8 cellular contexts compared by ENCODE assay signal in the genomic region with DNA sequence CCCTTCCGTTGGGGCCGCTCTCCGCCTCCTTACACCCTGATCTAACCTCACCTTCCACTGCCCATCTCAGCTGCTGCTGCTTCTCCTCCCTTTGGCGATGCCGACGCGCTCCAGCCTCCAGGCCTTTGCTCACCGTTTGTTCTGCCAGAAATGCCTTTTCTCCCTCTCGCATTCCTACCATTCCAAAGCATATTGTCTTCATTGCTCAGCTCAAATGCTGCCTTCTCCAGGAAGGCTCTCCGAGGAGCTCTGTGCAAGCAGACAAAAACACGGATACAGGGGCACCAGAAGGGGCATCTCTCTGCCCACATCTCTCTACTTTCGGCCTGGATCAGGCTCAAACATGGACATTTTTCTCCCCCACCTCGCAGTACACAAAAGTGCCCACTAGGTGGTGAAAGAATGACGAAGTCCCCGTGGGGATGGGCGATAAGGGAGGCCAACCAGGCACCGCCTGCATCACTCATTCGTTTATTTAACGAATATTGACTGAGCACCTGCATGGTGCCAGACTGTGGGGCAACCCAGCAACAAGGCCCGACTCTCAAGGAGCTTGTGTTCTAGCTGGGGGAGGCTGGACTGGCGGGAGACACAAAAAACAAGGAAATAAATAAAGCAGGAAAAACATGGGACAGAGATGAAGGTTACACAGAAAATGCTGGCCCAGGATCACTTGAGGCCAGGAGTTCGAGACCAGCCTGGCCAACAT. TPM values are rescaled to one million over a fixed set of nuclear protein-coding genes. Genes with fewer than 3 reads are reported as not detected.
DNase-seq lines count a peak whose midpoint lies in the region; ATAC-seq and TF ChIP-seq lines count a peak whose summit lies in the region.

No MANE protein-coding gene starts in this region.

- H2AFZ ChIP-seq in GM23338: no peak overlapping the region

- H3K9ac ChIP-seq in colonic mucosa (ENCODE audit: low read depth in 2 of 2, low read length in 2 of 2) (no peak overlapping the region), liver (ENCODE audit: low read depth in 1 of 2, low read length in 2 of 2) (no peak overlapping the region)

- peaks cover 34% of the 10 kb centered on the region for H3K4me1 Mint-ChIP-seq in GM23338
- H3K4me1 Mint-ChIP-seq in activated CD4-positive, alpha-beta T cell treated with anti-CD3 and anti-CD28 coated beads for 36 hours: peaks cover 28% of the 10 kb centered on the region

- ATAC-seq in GM23338: peak; percentile 70
- ATAC-seq in activated CD4-positive, alpha-beta T cell treated with anti-CD3 and anti-CD28 coated beads for 36 hours: peak; percentile 72

- no peaks in the 10 kb centered on the region for H3K36me3 ChIP-seq in BE2C
- H3K36me3 ChIP-seq in GM23338 (ENCODE audit: insufficient read depth): no peaks in the 10 kb centered on the region
- H3K36me3 ChIP-seq in colonic mucosa: no peaks in the 10 kb centered on the region
- H3K36me3 ChIP-seq in liver (ENCODE audit: control insufficient read depth in 4 of 4, insufficient read depth in 3 of 4, low read depth in 1 of 4, low read length in 3 of 4): no peaks in the 10 kb centered on the region

- H3K27me3 ChIP-seq in BE2C (no peaks in the 10 kb centered on the region), GM23338 (ENCODE audit: insufficient read depth) (no peaks in the 10 kb centered on the region), colonic mucosa (no peaks in the 10 kb centered on the region), liver (ENCODE audit: control insufficient read depth in 4 of 4, insufficient read depth in 4 of 4, low read length in 3 of 4) (no peaks in the 10 kb centered on the region)

- POLR2A ChIA-PET in activated CD4-positive, alpha-beta T cell treated with anti-CD3 and anti-CD28 coated beads for 36 hours (lab: Charles Lee): no interaction called here

- TF ChIP-seq RAD21 in liver (IDR thresholded peaks at IDR 0.05): peak; percentile 95

- CTCF ChIA-PET in activated CD4-positive, alpha-beta T cell treated with anti-CD3 and anti-CD28 coated beads for 36 hours (lab: Charles Lee): interaction anchor here (0.6 to 2.1 kb wide), 12 partner anchors 8 to 1120 kb away, joined by 3 to 8 read pairs (median 4); partner anchors contain the start of gene POLR1E

- H3K4me3 ChIP-seq in BE2C (ENCODE audit: low read depth, low read length): no peak overlapping the region
- H3K4me3 ChIP-seq in GM23338: peak overlapping the region; percentile 25; the same call in 1 of the 2 replicates
- H3K4me3 ChIP-seq in colonic mucosa: no peak overlapping the region
- H3K4me3 ChIP-seq in liver (ENCODE audit: low read depth in 1 of 3, low read length in 3 of 3): no peak overlapping the region

- no peaks in the 10 kb centered on the region; the same call in 1 of the 2 replicates for H3K4me1 ChIP-seq in BE2C
- H3K4me1 ChIP-seq in GM23338 (ENCODE audit: insufficient read depth): peaks cover 20% of the 10 kb centered on the region
- H3K4me1 ChIP-seq in colonic mucosa: no peaks in the 10 kb centered on the region
- peaks cover 18 to 42% (median 33%) of the 10 kb centered on the region in 4 donors for H3K4me1 ChIP-seq in liver (ENCODE audit: control insufficient read depth in 4 of 4, insufficient read depth in 4 of 4, low read length in 3 of 4)

- peak; percentile 81 for DNase-seq in BE2C
- DNase-seq in GM23338 (ENCODE audit: low spot score): peak; percentile 92
- peak; percentile 23 for DNase-seq in NCI-H2171 (lab: John Stamatoyannopoulos, UW)
- DNase-seq in activated CD4-positive, alpha-beta T cell treated with anti-CD3 and anti-CD28 coated beads for 36 hours: peak; percentile 88
- DNase-seq in colonic mucosa: peak; percentile 82
- DNase-seq in stimulated activated CD4-positive, alpha-beta T cell treated with anti-CD3 and anti-CD28 coated beads, Interleukin-4, amount 100 ng/mL, for 4 hours: peak; percentile 66 to 67
- no peak for DNase-seq in GM19240 (ENCODE audit: insufficient read length, low spot score)

- peak overlapping the region; percentile 42 for H3K4me3 Mint-ChIP-seq in GM23338
- no peak overlapping the region for H3K4me3 Mint-ChIP-seq in activated CD4-positive, alpha-beta T cell treated with anti-CD3 and anti-CD28 coated beads for 36 hours

- H3K9me3 ChIP-seq in BE2C: no peaks in the 10 kb centered on the region
- no peaks in the 10 kb centered on the region for H3K9me3 ChIP-seq in colonic mucosa
- no peaks in the 10 kb centered on the region for H3K9me3 ChIP-seq in liver (ENCODE audit: control insufficient read depth in 4 of 4, low read length in 3 of 4)

- peak; percentile 88 for TF ChIP-seq CTCF in BE2C (IDR thresholded peaks at IDR 0.05; ENCODE audit: low read depth, low read length)
- TF ChIP-seq CTCF in GM23338 (conservative IDR thresholded peaks at IDR 0.05; ENCODE audit: low read depth in 2 of 2): peak; percentile 71 to 81
- peak; percentile 89 for TF ChIP-seq CTCF in colonic mucosa (IDR thresholded peaks at IDR 0.05)
- TF ChIP-seq CTCF in liver (IDR thresholded peaks at IDR 0.05; ENCODE audit: low read depth, low read length, missing input control): peak; percentile 92

- H3K27ac Mint-ChIP-seq in GM23338: peak overlapping the region; percentile 89
- H3K27ac Mint-ChIP-seq in activated CD4-positive, alpha-beta T cell treated with anti-CD3 and anti-CD28 coated beads for 36 hours: peak overlapping the region; percentile 75

- WGBS in liver: 23% methylated on average over 22 of the region's 22 CpGs

- intact Hi-C loops in activated CD4-positive, alpha-beta T cell treated with anti-CD3 and anti-CD28 coated beads for 36 hours (cut with DNase I, micrococcal nuclease): loop anchor here (1.0 to 2.0 kb wide), 5 partner anchors 50 to 178 kb away; partner anchors contain the start of genes ZBTB5 (in 2 of the 2), POLR1E (in 1 of the 2) and TOMM5 (in 1 of the 2)
- intact Hi-C loops in colonic mucosa (cut with DNase I): no loop called here

- H3F3A ChIP-seq in GM23338 (replicated peaks; ENCODE audit: low read depth): peaks cover 4% of the 10 kb centered on the region; the same call in 1 of the 2 replicates

- H3K9me3 Mint-ChIP-seq in GM23338: no peaks in the 10 kb centered on the region
- no peaks in the 10 kb centered on the region for H3K9me3 Mint-ChIP-seq in activated CD4-positive, alpha-beta T cell treated with anti-CD3 and anti-CD28 coated beads for 36 hours (ENCODE audit: low read depth)

- H3K9me2 ChIP-seq in GM23338 (ENCODE audit: insufficient read depth): 0 out of 2 replicates have a peak, but pooled peaks cover 3% of the 10 kb centered on the region

- no peaks in the 10 kb centered on the region; the same call in 2 of the 3 replicates for H3K36me3 Mint-ChIP-seq in GM23338 (ENCODE audit: low read depth)
- no peaks in the 10 kb centered on the region for H3K36me3 Mint-ChIP-seq in activated CD4-positive, alpha-beta T cell treated with anti-CD3 and anti-CD28 coated beads for 36 hours (ENCODE audit: low read depth)

- peak overlapping the region; percentile 83 for H3K27ac ChIP-seq in GM23338 (ENCODE audit: low read depth)
- no peak overlapping the region for H3K27ac ChIP-seq in colonic mucosa
- peak overlapping the region in 1 of 2 donors; percentile 35 for H3K27ac ChIP-seq in liver (ENCODE audit: low read depth in 1 of 2, low read length in 2 of 2)

- peak overlapping the region; percentile 68 for H3K4me2 ChIP-seq in GM23338

- no peaks in the 10 kb centered on the region for H3K79me2 ChIP-seq in GM23338 (replicated peaks; ENCODE audit: insufficient read depth)

- peaks cover 11% of the 10 kb centered on the region for H3K27me3 Mint-ChIP-seq in GM23338 (ENCODE audit: insufficient read depth, low read depth, poor library complexity)
- no peaks in the 10 kb centered on the region for H3K27me3 Mint-ChIP-seq in activated CD4-positive, alpha-beta T cell treated with anti-CD3 and anti-CD28 coated beads for 36 hours

- H4K20me1 ChIP-seq in GM23338 (replicated peaks; ENCODE audit: insufficient read depth): no peaks in the 10 kb centered on the region

TF ChIP-seq in GM23338, 12 proteins besides CTCF, POLR2A, EP300 and RAD21 (continues in another document):
- TF ChIP-seq, protein P1, sequence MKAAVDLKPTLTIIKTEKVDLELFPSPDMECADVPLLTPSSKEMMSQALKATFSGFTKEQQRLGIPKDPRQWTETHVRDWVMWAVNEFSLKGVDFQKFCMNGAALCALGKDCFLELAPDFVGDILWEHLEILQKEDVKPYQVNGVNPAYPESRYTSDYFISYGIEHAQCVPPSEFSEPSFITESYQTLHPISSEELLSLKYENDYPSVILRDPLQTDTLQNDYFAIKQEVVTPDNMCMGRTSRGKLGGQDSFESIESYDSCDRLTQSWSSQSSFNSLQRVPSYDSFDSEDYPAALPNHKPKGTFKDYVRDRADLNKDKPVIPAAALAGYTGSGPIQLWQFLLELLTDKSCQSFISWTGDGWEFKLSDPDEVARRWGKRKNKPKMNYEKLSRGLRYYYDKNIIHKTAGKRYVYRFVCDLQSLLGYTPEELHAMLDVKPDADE (IDR thresholded peaks at IDR 0.05): no peak
- no peak for TF ChIP-seq STAT1 (IDR thresholded peaks at IDR 0.05; ENCODE audit: unreplicated experiment)

TF ChIP-seq in liver, 16 proteins besides CTCF, POLR2A, EP300 and RAD21 (continues in another document):
- TF ChIP-seq YY1 (IDR thresholded peaks at IDR 0.05): peak; percentile 58
- peak; percentile 73 for TF ChIP-seq FOXA2 (IDR thresholded peaks at IDR 0.05)
- TF ChIP-seq NR2F2 (IDR thresholded peaks at IDR 0.05): no peak
- TF ChIP-seq GABPA (IDR thresholded peaks at IDR 0.05 in 1 of 2, conservative IDR thresholded peaks at IDR 0.05 in 1 of 2): peak in 1 of 2 donors; percentile 22
- peak in 1 of 2 donors; percentile 17 for TF ChIP-seq JUND (IDR thresholded peaks at IDR 0.05)
- peak; percentile 63 to 65 for TF ChIP-seq HNF4A (conservative IDR thresholded peaks at IDR 0.05)
- TF ChIP-seq HNF4G (IDR thresholded peaks at IDR 0.05): no peak
- TF ChIP-seq RXRA (IDR thresholded peaks at IDR 0.05): peak; percentile 74 to 77
- peak; percentile 49 for TF ChIP-seq SP1 (IDR thresholded peaks at IDR 0.05)

RNA-seq across cellular contexts. Expression of gene GRHPR, which starts 7.3 kb away (rescaled TPM):
- polyA plus RNA-seq in BE2C (2012; ENCODE audit: insufficient read depth, insufficient read length, low read depth): 81.4 TPM
- 120 and 128 TPM in 2 replicates for total RNA-seq in GM23338 (2014; rRNA removed; shearing (Covaris generic))
- 62.4 and 69.0 TPM in 2 replicates for polyA plus RNA-seq in GM23338 (2016; fragmentation: Nextera tagmentation; extraction: Ambion mirVana)
- 10 to 100 TPM; 69.1 to 74.4 TPM for total RNA-seq in activated CD4-positive, alpha-beta T cell treated with anti-CD3 and anti-CD28 coated beads for 36 hours
- 10 to 100 TPM; 71.1 to 94.0 TPM for total RNA-seq in colonic mucosa
- 100 to 1,000 TPM; 125 to 524 TPM for total RNA-seq in liver
- 100 to 1,000 TPM; 197 to 391 TPM for polyA plus RNA-seq in liver

RNA-seq across cellular contexts. Expression of gene ZBTB5, which starts 50.1 kb away (rescaled TPM):
- polyA plus RNA-seq in BE2C (2012; ENCODE audit: insufficient read depth, insufficient read length, low read depth): 15.8 TPM
- total RNA-seq in GM23338 (2014; rRNA removed; shearing (Covaris generic)): 19.5 and 20.3 TPM in 2 replicates
- polyA plus RNA-seq in GM23338 (2016; fragmentation: Nextera tagmentation; extraction: Ambion mirVana) (2.5 and 2.8 TPM in 2 replicates), liver (1 to 10 TPM; 2.4 to 3.6 TPM)
- total RNA-seq in activated CD4-positive, alpha-beta T cell treated with anti-CD3 and anti-CD28 coated beads for 36 hours: 1 to 10 TPM; 8.0 to 9.1 TPM
- total RNA-seq in colonic mucosa (1 to 10 TPM; 8.9 to 9.7 TPM), liver (1 to 10 TPM; 9.3 to 9.4 TPM)
